8 cellular contexts compared by ENCODE assay signal in genomic region chr14:56339855-56340701, GRCh38.
A peak's percentile ranks its signal among the peaks of the same experiment; 100 is the strongest.
DNase-seq lines count a peak whose midpoint lies in the region; ATAC-seq, FAIRE-seq and TF ChIP-seq lines count a peak whose summit lies in the region.

No MANE protein-coding gene starts in this region.

- TF ChIP-seq RAD21 in A549 (conservative IDR thresholded peaks at IDR 0.05 in 1 of 2, IDR thresholded peaks at IDR 0.05 in 1 of 2) (peak; percentile 88 to 94), H1 (IDR thresholded peaks at IDR 0.05 in 1 of 2, conservative IDR thresholded peaks at IDR 0.05 in 1 of 2; ENCODE audit: low read depth in 2 of 2, low read length in 2 of 2) (peak; percentile 77 to 83)

- CTCF ChIA-PET in A549 (lab: Yijun Ruan, JAX): interaction anchor here (0.6 to 2.5 kb wide), 73 partner anchors 11 to 965 kb away, joined by 3 to 41 read pairs (median 4); partner anchors contain the start of gene TBPL2
- CTCF ChIA-PET in H1 (lab: Charles Lee; ENCODE audit: partially characterized antibody): interaction anchor here (0.6 to 4.3 kb wide), 31 partner anchors 10 to 890 kb away, joined by 3 to 26 read pairs (median 3); no protein-coding TSS in a partner anchor

- POLR2A ChIA-PET in A549 (lab: Yijun Ruan, JAX): interaction anchor here (1.0 kb wide), 1 partner anchor 241 kb away, joined by 3 read pairs; no protein-coding TSS in a partner anchor
- POLR2A ChIA-PET in H1 (lab: Charles Lee; ENCODE audit: partially characterized antibody): interaction anchor here (0.7 kb wide), 1 partner anchor 149 kb away, joined by 3 read pairs; no protein-coding TSS in a partner anchor

- H3K4me1 ChIP-seq in A549: peaks cover 13% of the 10 kb centered on the region
- no peaks in the 10 kb centered on the region for H3K4me1 ChIP-seq in H1 (replicated peaks in 1 of 4; ENCODE audit: control insufficient read depth in 3 of 4, insufficient read depth in 4 of 4, low read length in 3 of 4)
- no peaks in the 10 kb centered on the region for H3K4me1 ChIP-seq in mesendoderm (ENCODE audit: control insufficient read depth, low read depth, low read length)

- peak; percentile 60 to 86 for DNase-seq in A549 (ENCODE audit: low read depth in 1 of 2, low spot score in 1 of 2)
- peak; percentile 71 for DNase-seq in NCI-H526 treated with DMSO at 0.1 percent for 48 hours (lab: John Stamatoyannopoulos, UW)
- DNase-seq in activated CD4-positive, alpha-beta T cell treated with anti-CD3 and anti-CD28 coated beads, Interleukin-2, amount 50 U/mL, for 48 hours: peak; percentile 45 to 61
- DNase-seq in H1 (ENCODE audit: low read depth in 1 of 2, low spot score in 2 of 2): peak in 1 of 2 experiments; percentile 56
- peak; percentile 81 for DNase-seq in mesendoderm
- peak; percentile 27 to 31 for DNase-seq in stimulated activated CD8-positive, alpha-beta memory T cell treated with anti-CD3 and anti-CD28 coated beads, Interleukin-2, amount 100 ng/mL, for 48 hours (ENCODE audit: low read depth in 2 of 2)

- no peak overlapping the region for H4K91ac ChIP-seq in H1 (replicated peaks; ENCODE audit: insufficient read length, low read length)

- H3K23ac ChIP-seq in H1 (ENCODE audit: insufficient read length): no peak overlapping the region
- no peak overlapping the region for H3K23ac ChIP-seq in mesendoderm (ENCODE audit: low read length)

- H3K79me1 ChIP-seq in H1 (ENCODE audit: low read depth, low read length) (no peaks in the 10 kb centered on the region), mesendoderm (ENCODE audit: low read length) (no peaks in the 10 kb centered on the region)

- H3K9ac ChIP-seq in H1 (replicated peaks in 1 of 4; ENCODE audit: extremely low read depth in 1 of 4, low read depth in 3 of 4, low read length in 3 of 4) (no peak overlapping the region), mesendoderm (ENCODE audit: low read length) (no peak overlapping the region)

- H3K36me3 ChIP-seq in H1 (ENCODE audit: control insufficient read depth in 2 of 4, insufficient read depth in 4 of 4, low read length in 3 of 4): no peaks in the 10 kb centered on the region
- H3K36me3 ChIP-seq in mesendoderm (ENCODE audit: control insufficient read depth, insufficient read depth, low read length): no peaks in the 10 kb centered on the region

- no peak overlapping the region for H2BK20ac ChIP-seq in H1 (ENCODE audit: low read length)

- H4K5ac ChIP-seq in H1 (ENCODE audit: insufficient read length, low read depth, low read length) (no peak overlapping the region), mesendoderm (ENCODE audit: low read length) (no peak overlapping the region)

- WGBS in A549 (ENCODE audit: missing lambda C conversion rate): 17% methylated on average over 9 of the region's 9 CpGs
- WGBS in H1 (ENCODE audit: extremely low coverage in 1 of 2, insufficient coverage in 1 of 2, insufficient read length in 1 of 2, insufficient replicate concordance in 2 of 2, low coverage in 1 of 2, low lambda C conversion rate in 2 of 2, missing lambda C conversion rate in 1 of 2), 2 experiments: 69% methylated on average over 9 of the region's 9 CpGs; no CpG with 5 or more reads in 1 of the 2 experiments
- WGBS in mesendoderm (ENCODE audit: extremely low coverage, insufficient coverage, low lambda C conversion rate): no CpG with 5 or more reads among the region's 9 CpGs

- no peak overlapping the region for H3K56ac ChIP-seq in H1 (replicated peaks; ENCODE audit: insufficient read length, low read depth, low read length)
- no peak overlapping the region for H3K56ac ChIP-seq in mesendoderm (ENCODE audit: low read length)

- H3K4me2 ChIP-seq in A549 (peak overlapping the region; percentile 54), H1 (ENCODE audit: insufficient read depth in 1 of 2, low read depth in 2 of 2, low read length in 2 of 2) (no peak overlapping the region), mesendoderm (ENCODE audit: low read length) (no peak overlapping the region)

- TF ChIP-seq POLR2A in A549 (IDR thresholded peaks at IDR 0.05; ENCODE audit: low read length): no peak
- no peak for TF ChIP-seq POLR2A in GM18505 (IDR thresholded peaks at IDR 0.05; ENCODE audit: borderline replicate concordance, extremely low read depth, insufficient read depth, insufficient read length)
- no peak for TF ChIP-seq POLR2A in H1 (IDR thresholded peaks at IDR 0.05; ENCODE audit: control extremely low read depth in 1 of 2, low read depth in 2 of 2, low read length in 2 of 2)

- no peak overlapping the region for H3K4ac ChIP-seq in H1 (replicated peaks; ENCODE audit: insufficient read length, low read depth, low read length)
- H3K4ac ChIP-seq in mesendoderm (ENCODE audit: low read depth, low read length): no peak overlapping the region

- H3K27ac ChIP-seq in A549: peak overlapping the region; percentile 73 to 85
- H3K27ac ChIP-seq in H1 (ENCODE audit: low read depth, low read length): no peak overlapping the region
- H3K27ac ChIP-seq in mesendoderm (ENCODE audit: low read depth, low read length): no peak overlapping the region

- H3K4me3 ChIP-seq in A549 (no peak overlapping the region), H1 (ENCODE audit: extremely low read depth in 1 of 4, insufficient read depth in 2 of 4, low read depth in 3 of 4, low read length in 4 of 4) (no peak overlapping the region), mesendoderm (ENCODE audit: low read length) (no peak overlapping the region)

- H2AFZ ChIP-seq in H1 (ENCODE audit: low read length): no peak overlapping the region

- no peak for FAIRE-seq in A549 (lab: Jason Lieb, UNC)
- FAIRE-seq in H1 (lab: Jason Lieb, UNC): no peak

- no peak overlapping the region for H3K18ac ChIP-seq in H1 (ENCODE audit: extremely low read depth, low read length)
- H3K18ac ChIP-seq in mesendoderm (ENCODE audit: low read length): no peak overlapping the region

- no peak overlapping the region for H2BK120ac ChIP-seq in H1 (replicated peaks; ENCODE audit: low read depth, low read length)
- no peak overlapping the region for H2BK120ac ChIP-seq in mesendoderm (ENCODE audit: low read depth, low read length)

- TF ChIP-seq EP300 in A549 (IDR thresholded peaks at IDR 0.05) (no peak), H1 (IDR thresholded peaks at IDR 0.05; ENCODE audit: borderline replicate concordance in 1 of 2, low read depth in 2 of 2, low read length in 2 of 2) (no peak)

- H3K23me2 ChIP-seq in H1 (ENCODE audit: low read depth, low read length): no peaks in the 10 kb centered on the region

- H2BK12ac ChIP-seq in H1 (ENCODE audit: low read depth, low read length): no peak overlapping the region

- H3K79me2 ChIP-seq in H1 (ENCODE audit: control insufficient read depth in 1 of 2, insufficient read depth in 2 of 2, low read length in 2 of 2) (no peaks in the 10 kb centered on the region), mesendoderm (ENCODE audit: control insufficient read depth, insufficient read depth, low read length) (no peaks in the 10 kb centered on the region)

- no peaks in the 10 kb centered on the region for H4K20me1 ChIP-seq in H1 (replicated peaks in 1 of 2; ENCODE audit: control insufficient read depth in 1 of 2, insufficient read depth in 2 of 2, low read length in 2 of 2)

- no peak overlapping the region for H2BK15ac ChIP-seq in H1 (ENCODE audit: low read length)
- H2BK15ac ChIP-seq in mesendoderm (replicated peaks; ENCODE audit: low read depth): no peak overlapping the region

- no peak overlapping the region for H2BK5ac ChIP-seq in H1 (ENCODE audit: low read depth, low read length)
- H2BK5ac ChIP-seq in mesendoderm (ENCODE audit: low read length): no peak overlapping the region

- H3K14ac ChIP-seq in H1 (ENCODE audit: insufficient read length): no peak overlapping the region

- H2AK5ac ChIP-seq in H1 (ENCODE audit: low read depth, low read length): no peak overlapping the region
- no peak overlapping the region for H2AK5ac ChIP-seq in mesendoderm (ENCODE audit: low read length)

- H3K9me3 ChIP-seq in A549: no peaks in the 10 kb centered on the region
- no peaks in the 10 kb centered on the region for H3K9me3 ChIP-seq in H1 (ENCODE audit: insufficient read depth in 2 of 2, low read depth in 1 of 2, low read length in 1 of 2)

- ATAC-seq in A549 (peak; percentile 93 to 99), GM18505 (IDR thresholded peaks at IDR 0.05; ENCODE audit: unreplicated experiment) (peak; percentile 79), HG03342 (IDR thresholded peaks at IDR 0.05; ENCODE audit: unreplicated experiment) (peak; percentile 77)

- no peak overlapping the region for H4K8ac ChIP-seq in H1 (ENCODE audit: extremely low read depth, insufficient read depth, low read length)
- H4K8ac ChIP-seq in mesendoderm (ENCODE audit: low read depth, low read length): no peak overlapping the region

- peak; percentile 81 for TF ChIP-seq CTCF in A549 (IDR thresholded peaks at IDR 0.05)
- TF ChIP-seq CTCF in H1 (IDR thresholded peaks at IDR 0.05; ENCODE audit: control extremely low read depth in 1 of 3, insufficient read depth in 1 of 3, low read depth in 1 of 3, low read length in 3 of 3): peak; percentile 58 to 83 (median 74)

- H3K27me3 ChIP-seq in H1 (replicated peaks in 1 of 4; ENCODE audit: control insufficient read depth in 3 of 4, extremely low read depth in 1 of 4, insufficient read depth in 3 of 4, low read length in 3 of 4) (no peaks in the 10 kb centered on the region), mesendoderm (ENCODE audit: insufficient read depth, low read length, poor library complexity) (no peaks in the 10 kb centered on the region)

TF ChIP-seq in A549, 52 proteins besides CTCF, POLR2A, EP300 and RAD21 (continues in another document):
- TF ChIP-seq RARB (CRISPR knock-in tag; IDR thresholded peaks at IDR 0.05): no peak
- no peak for TF ChIP-seq PHF8 (IDR thresholded peaks at IDR 0.05; ENCODE audit: borderline replicate concordance, low read depth)

TF ChIP-seq in H1, 55 proteins besides CTCF, POLR2A, EP300 and RAD21:
- TF ChIP-seq BACH1 (IDR thresholded peaks at IDR 0.05; ENCODE audit: low read length): peak; percentile 97
- no peak for TF ChIP-seq BCL11A (IDR thresholded peaks at IDR 0.05; ENCODE audit: low read depth in 2 of 2, low read length in 2 of 2)
- TF ChIP-seq MAFK (IDR thresholded peaks at IDR 0.05; ENCODE audit: low read depth, low read length): peak; percentile 86
TF ChIP-seq in H1: peak in this region for 2.

Comparison
In these comparisons a context has a peak if more than half of its experiments do, and no peak if none do; other contexts are left out.
1. H3K27ac ChIP-seq: peak in A549 (2 of 2); none in H1 (single experiment) and mesendoderm (single experiment).
2. Of the 18 proteins assayed by ChIP-seq in both H1 and A549: peak only in H1: none; only in A549: MAX; in both: CTCF, MAFK and RAD21; in neither: 12; mixed calls (peak in some experiments, not most) for 2.
3. Peak in every context shown above with its lines, with median percentiles within 50 percentile points of each other: ATAC-seq.